Comparison of ENCODE assay signal across 8 cellular contexts in the genomic region with DNA sequence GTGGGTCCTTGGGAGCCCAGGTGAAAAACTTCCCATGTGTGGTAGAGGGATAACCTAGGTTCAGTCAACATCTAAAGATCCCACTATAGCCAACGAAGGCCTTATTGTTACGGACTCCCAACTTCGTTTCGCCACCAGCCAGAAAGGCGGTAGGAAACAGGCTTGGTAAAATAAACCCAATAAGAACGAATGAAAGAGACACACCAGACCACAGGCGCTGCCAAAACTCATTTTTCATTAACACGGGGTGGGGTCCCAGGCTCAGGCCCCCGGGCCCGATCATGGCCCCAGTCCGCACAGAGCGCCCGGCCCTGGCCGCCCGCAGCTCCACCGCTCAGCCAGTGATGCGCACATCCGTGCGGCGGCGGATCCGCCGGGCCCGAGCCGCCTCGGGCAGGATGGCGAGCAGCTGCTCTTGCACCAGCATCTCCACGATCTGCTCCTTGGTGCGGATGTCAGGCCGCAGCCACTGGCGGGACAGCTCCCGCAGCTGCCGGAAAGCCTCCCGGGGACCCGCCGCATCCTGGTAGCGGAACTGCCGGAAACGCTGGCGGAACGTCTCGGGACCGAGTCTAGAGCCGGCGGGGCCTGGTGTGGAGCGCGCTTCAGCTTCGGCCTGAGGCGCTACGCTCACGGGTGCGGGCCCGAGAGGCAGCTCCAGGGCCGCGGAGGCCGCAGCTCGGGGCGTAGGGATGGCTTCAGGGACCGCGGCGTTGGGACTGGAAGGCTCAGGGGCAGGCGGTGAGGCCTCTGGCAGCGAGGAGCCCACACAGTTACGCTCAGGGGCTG. TPM values are rescaled to one million over a fixed set of nuclear protein-coding genes. Genes with fewer than 3 reads are reported as not detected.
A peak's percentile ranks its signal among the peaks of the same experiment; 100 is the strongest.
DNase-seq lines count a peak whose midpoint lies in the region; ATAC-seq and TF ChIP-seq lines count a peak whose summit lies in the region.

No MANE protein-coding gene starts in this region.

- peak overlapping the region; percentile 98 for H3K9ac ChIP-seq in HUES64 (ENCODE audit: low read depth, low read length)
- H3K9ac ChIP-seq in iPS-20b (ENCODE audit: low read depth, low read length): peak overlapping the region; percentile 98

- no peak for TF ChIP-seq CTCF in CD4-positive, alpha-beta T cell (IDR thresholded peaks at IDR 0.05)
- no peak for TF ChIP-seq CTCF in brain (conservative IDR thresholded peaks at IDR 0.05)

- H3K27me3 ChIP-seq in CD4-positive, alpha-beta T cell (ENCODE audit: control insufficient read depth, insufficient read depth, low read length): no peaks in the 10 kb centered on the region
- no peaks in the 10 kb centered on the region for H3K27me3 ChIP-seq in HUES64 (ENCODE audit: insufficient read depth, low read length)
- H3K27me3 ChIP-seq in iPS-20b (ENCODE audit: insufficient read depth, low read length): no peaks in the 10 kb centered on the region

- no peaks in the 10 kb centered on the region for H3K9me3 Mint-ChIP-seq in CD4-positive, alpha-beta T cell
- H3K9me3 Mint-ChIP-seq in brain: peaks cover 0 to 2% (median 0%) of the 10 kb centered on the region in 5 experiments

- H3K4me3 ChIP-seq in HUES64 (ENCODE audit: low read length) (peak overlapping the region; percentile 91), iPS-20b (ENCODE audit: low read length) (peak overlapping the region; percentile 87)

- peak overlapping the region; percentile 99 for H3K27ac ChIP-seq in CD4-positive, alpha-beta T cell (ENCODE audit: low read depth, low read length)
- H3K27ac ChIP-seq in HUES64 (ENCODE audit: low read depth, low read length) (peak overlapping the region; percentile 99), iPS-20b (ENCODE audit: low read length) (peak overlapping the region; percentile 96)

- CTCF ChIA-PET in CD4-positive, alpha-beta T cell (lab: Charles Lee): interaction anchor here (0.9 to 2.4 kb wide), 26 partner anchors 8 to 857 kb away, joined by 3 to 21 read pairs (median 4); a partner anchor contains a TSS

- H3K36me3 Mint-ChIP-seq in CD4-positive, alpha-beta T cell (ENCODE audit: low read depth): peaks cover 32% of the 10 kb centered on the region
- peaks cover 9% of the 10 kb centered on the region for H3K36me3 Mint-ChIP-seq in brain

- peaks cover 5% of the 10 kb centered on the region for H3K4me1 ChIP-seq in HUES64 (ENCODE audit: insufficient read depth, low read length)
- H3K4me1 ChIP-seq in iPS-20b (ENCODE audit: insufficient read depth, low read length): peaks cover 8% of the 10 kb centered on the region; the same call in 1 of the 2 replicates

- peak; percentile 33 for ATAC-seq in CD4-positive, alpha-beta T cell (ENCODE audit: poor library complexity)
- ATAC-seq in GM21367 (IDR thresholded peaks at IDR 0.05; ENCODE audit: unreplicated experiment): peak; percentile 11

- under 1% methylated on average over 64 of the region's 64 CpGs for WGBS in HUES64

- no peaks in the 10 kb centered on the region for H3K9me3 ChIP-seq in CD4-positive, alpha-beta T cell (ENCODE audit: control insufficient read depth, low read length)
- H3K9me3 ChIP-seq in HUES64 (ENCODE audit: insufficient read depth, low read depth, low read length): no peaks in the 10 kb centered on the region
- H3K9me3 ChIP-seq in iPS-20b (ENCODE audit: insufficient read depth, low read depth, low read length): no peaks in the 10 kb centered on the region

- no peaks in the 10 kb centered on the region for H3K27me3 Mint-ChIP-seq in CD4-positive, alpha-beta T cell
- peaks cover 16% of the 10 kb centered on the region for H3K27me3 Mint-ChIP-seq in brain

- peak overlapping the region; percentile 98 for H3K27ac Mint-ChIP-seq in CD4-positive, alpha-beta T cell
- H3K27ac Mint-ChIP-seq in brain: peak overlapping the region; percentile 98 to 100 (median 100)

- intact Hi-C loops in CD4-positive, alpha-beta T cell (cut with DNase I, micrococcal nuclease): loop anchor here (1.0 to 10.0 kb wide), 10 partner anchors 111 to 1959 kb away; a partner anchor contains a TSS

- peaks cover 5% of the 10 kb centered on the region for H3K36me3 ChIP-seq in HUES64 (ENCODE audit: insufficient read depth, low read length)
- H3K36me3 ChIP-seq in iPS-20b (ENCODE audit: insufficient read depth, low read depth, low read length): peaks cover 4% of the 10 kb centered on the region; the same call in 1 of the 2 replicates

- peak overlapping the region; percentile 99 for H3K4me3 Mint-ChIP-seq in CD4-positive, alpha-beta T cell
- peak overlapping the region; percentile 99 to 100 (median 100) for H3K4me3 Mint-ChIP-seq in brain

- POLR2A ChIA-PET in CD4-positive, alpha-beta T cell (lab: Charles Lee): interaction anchor here (0.5 to 3.6 kb wide), 58 partner anchors 8 to 1960 kb away, joined by 3 to 126 read pairs (median 6); a partner anchor contains a TSS

- peak; percentile 42 to 73 (median 64) for DNase-seq in CD4-positive, alpha-beta T cell
- DNase-seq in UCSD-AML1 (lab: John Stamatoyannopoulos, UW; ENCODE audit: unreplicated experiment): peak; percentile 73
- DNase-seq in stimulated activated CD4-positive, alpha-beta T cell treated with anti-CD3 and anti-CD28 coated beads, Interleukin-12 subunit alpha, Interleukin-12 subunit beta, amount 100 ng/mL, for 48 hours (ENCODE audit: low read depth in 2 of 3, low spot score in 1 of 3): peak; percentile 44 to 61 (median 57)
- DNase-seq in SIG-M5 (lab: John Stamatoyannopoulos, UW): no peak

- H3K4me1 Mint-ChIP-seq in CD4-positive, alpha-beta T cell (ENCODE audit: low read depth): peaks cover 34% of the 10 kb centered on the region
- peaks cover 20% of the 10 kb centered on the region for H3K4me1 Mint-ChIP-seq in brain

RNA-seq across cellular contexts. Expression of a gene that starts 0.7 kb away (rescaled TPM):
- total RNA-seq in CD4-positive, alpha-beta T cell: 10 to 100 TPM; 77.2 to 82.7 TPM
- polyA plus RNA-seq in HUES64 (2013, experiment 1 of 2): 72.7 TPM
- polyA plus RNA-seq in HUES64 (2013, experiment 2 of 2): 56.9 TPM
- 132 TPM for polyA plus RNA-seq in brain (ENCODE audit: insufficient read depth, low read depth, low replicate concordance)

RNA-seq across cellular contexts. Expression of a gene that starts 14.8 kb away (rescaled TPM):
- total RNA-seq in CD4-positive, alpha-beta T cell: 10 to 100 TPM; 17.4 to 20.1 TPM
- polyA plus RNA-seq in HUES64 (2013, experiment 1 of 2): 2.7 TPM
- 2.3 TPM for polyA plus RNA-seq in HUES64 (2013, experiment 2 of 2)
- 11.9 TPM for polyA plus RNA-seq in brain (ENCODE audit: insufficient read depth, low read depth, low replicate concordance)
